Comparison of ENCODE assay signal across 9 cellular contexts in the genomic region with DNA sequence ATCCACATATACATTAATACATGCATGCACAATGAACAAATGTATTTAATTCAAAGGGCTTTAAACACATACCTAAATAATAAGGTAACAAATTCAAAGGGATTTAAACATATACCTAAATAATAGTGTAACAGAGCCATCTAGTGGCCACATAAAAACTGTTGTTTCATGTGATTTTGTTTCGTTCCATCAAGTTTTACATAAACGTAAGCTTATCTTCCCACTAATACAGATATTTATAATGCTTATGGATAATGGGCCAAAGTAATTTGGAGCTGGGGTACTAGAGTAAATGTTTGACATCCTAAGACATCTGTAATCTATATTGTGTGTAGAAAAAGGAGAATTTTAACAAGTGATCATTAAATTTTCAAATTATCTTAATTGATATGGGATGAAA.
DNase-seq lines count a peak whose midpoint lies in the region; ATAC-seq and TF ChIP-seq lines count a peak whose summit lies in the region.
"Had no signal": no experiment of that assay in that cellular context is flagged by ENCODE, and none has a peak within 500 bp of the region (broad histone marks: within the 10 kb centered on the region; RNA-seq: fewer than 3 reads in every experiment).

No MANE protein-coding gene starts in this region.

- H3K9me3 Mint-ChIP-seq in natural killer cell (no peaks in the 10 kb centered on the region), mesothelial cell of epicardium (no peaks in the 10 kb centered on the region)
- H3K9me3 Mint-ChIP-seq in natural killer cell treated with Interleukin-12 subunit alpha and Interleukin-12 subunit beta and Interleukin-15 and Interleukin-18, amount 100 ng/mL, for 72 hours: no peaks in the 10 kb centered on the region

- intact Hi-C loops in natural killer cell (cut with micrococcal nuclease): loop anchor here (10.0 kb wide), 1 partner anchor 1034 kb away; a partner anchor contains a TSS

- H3K27me3 Mint-ChIP-seq in natural killer cell (ENCODE audit: low read depth in 2 of 2) (peaks cover 0 to 3% of the 10 kb centered on the region in 2 donors), mesothelial cell of epicardium (ENCODE audit: low read depth) (peaks cover 1% of the 10 kb centered on the region)
- H3K27me3 Mint-ChIP-seq in natural killer cell treated with Interleukin-12 subunit alpha and Interleukin-12 subunit beta and Interleukin-15 and Interleukin-18, amount 100 ng/mL, for 72 hours: peaks cover 6 to 8% of the 10 kb centered on the region in 2 donors
- H3K27me3 Mint-ChIP-seq: dendritic cell treated with granulocyte-macrophage colony-stimulating factor and Interleukin-4, amounts not matched to agents 40 ng/mL and 50 ng/mL, for 4 days had no signal

- TF ChIP-seq CTCF in natural killer cell (IDR thresholded peaks at IDR 0.05) (peak; percentile 80), mesothelial cell of epicardium (IDR thresholded peaks at IDR 0.05; ENCODE audit: unreplicated experiment) (peak; percentile 76)

- H3K4me3 Mint-ChIP-seq in natural killer cell (no peak overlapping the region), mesothelial cell of epicardium (no peak overlapping the region)
- no peak overlapping the region for H3K4me3 Mint-ChIP-seq in natural killer cell treated with Interleukin-12 subunit alpha and Interleukin-12 subunit beta and Interleukin-15 and Interleukin-18, amount 100 ng/mL, for 72 hours
- H3K4me3 Mint-ChIP-seq: dendritic cell treated with granulocyte-macrophage colony-stimulating factor and Interleukin-4, amounts not matched to agents 40 ng/mL and 50 ng/mL, for 4 days had no signal

- no peaks in the 10 kb centered on the region for H3K4me1 Mint-ChIP-seq in natural killer cell
- H3K4me1 Mint-ChIP-seq in natural killer cell treated with Interleukin-12 subunit alpha and Interleukin-12 subunit beta and Interleukin-15 and Interleukin-18, amount 100 ng/mL, for 72 hours (ENCODE audit: low read depth in 2 of 2): no peaks in the 10 kb centered on the region
- H3K4me1 Mint-ChIP-seq in mesothelial cell of epicardium: peaks cover 8% of the 10 kb centered on the region

- DNase-seq in natural killer cell (no peak), NCI-H69 (lab: John Stamatoyannopoulos, UW) (peak; percentile 55), cerebellar cortex (ENCODE audit: low spot score) (peak; percentile 76), mesothelial cell of epicardium (ENCODE audit: low spot score in 2 of 2, unreplicated experiment in 2 of 2) (no peak)
- DNase-seq in natural killer cell treated with Interleukin-12 subunit alpha and Interleukin-12 subunit beta and Interleukin-15 and Interleukin-18, amount 100 ng/mL, for 72 hours (ENCODE audit: low spot score): no peak

- ATAC-seq in natural killer cell (peak in 2 of 3 donors; percentile 50 to 59), HG02981 (IDR thresholded peaks at IDR 0.05; ENCODE audit: unreplicated experiment) (peak; percentile 55), HG02840 (IDR thresholded peaks at IDR 0.05; ENCODE audit: low FRiP score, unreplicated experiment) (no peak), GM21737 (IDR thresholded peaks at IDR 0.05; ENCODE audit: unreplicated experiment) (no peak)
- no peak for ATAC-seq in natural killer cell treated with Interleukin-12 subunit alpha and Interleukin-12 subunit beta and Interleukin-15 and Interleukin-18, amount 100 ng/mL, for 72 hours

- H3K36me3 Mint-ChIP-seq in natural killer cell (no peaks in the 10 kb centered on the region), mesothelial cell of epicardium (no peaks in the 10 kb centered on the region)
- H3K36me3 Mint-ChIP-seq in natural killer cell treated with Interleukin-12 subunit alpha and Interleukin-12 subunit beta and Interleukin-15 and Interleukin-18, amount 100 ng/mL, for 72 hours: no peaks in the 10 kb centered on the region

- H3K27ac Mint-ChIP-seq in natural killer cell (no peak overlapping the region), mesothelial cell of epicardium (no peak overlapping the region)
- no peak overlapping the region for H3K27ac Mint-ChIP-seq in natural killer cell treated with Interleukin-12 subunit alpha and Interleukin-12 subunit beta and Interleukin-15 and Interleukin-18, amount 100 ng/mL, for 72 hours
- H3K27ac Mint-ChIP-seq: dendritic cell treated with granulocyte-macrophage colony-stimulating factor and Interleukin-4, amounts not matched to agents 40 ng/mL and 50 ng/mL, for 4 days had no signal

Comparison
In these comparisons a context has a peak if more than half of its experiments do, and no peak if none do; other contexts are left out.
1. ATAC-seq: peak in natural killer cell (2 of 3) and HG02981 (single experiment); none in natural killer cell treated with Interleukin-12 subunit alpha and Interleukin-12 subunit beta and Interleukin-15 and Interleukin-18, amount 100 ng/mL, for 72 hours (0 of 2), HG02840 (single experiment) and GM21737 (single experiment).
2. DNase-seq: peak in NCI-H69 (single experiment) and cerebellar cortex (single experiment); none in natural killer cell (single experiment), natural killer cell treated with Interleukin-12 subunit alpha and Interleukin-12 subunit beta and Interleukin-15 and Interleukin-18, amount 100 ng/mL, for 72 hours (single experiment) and mesothelial cell of epicardium (0 of 2).